8 cellular contexts compared by ENCODE assay signal in the genomic region with DNA sequence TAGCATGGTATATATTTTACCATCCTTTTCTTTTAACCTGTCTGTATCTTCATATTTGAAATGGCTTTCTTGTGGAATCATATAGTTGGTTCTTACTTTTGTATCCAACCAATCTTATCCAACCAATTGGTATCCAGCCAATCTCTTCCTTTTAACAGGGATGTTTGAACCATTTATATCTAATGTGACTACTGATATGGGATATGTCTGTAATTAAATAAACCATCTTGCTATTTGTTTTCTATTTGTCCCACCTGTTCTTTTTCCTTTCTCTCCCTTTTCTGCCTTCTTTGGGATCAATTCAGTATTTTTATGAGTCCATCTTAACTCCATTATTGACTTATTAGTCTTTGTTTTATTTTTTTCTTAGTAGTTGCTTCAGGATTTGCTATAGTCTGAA.
"Had no signal": no experiment of that assay in that cellular context is flagged by ENCODE, and none has a peak within 500 bp of the region (broad histone marks: within the 10 kb centered on the region; RNA-seq: fewer than 3 reads in every experiment).

No MANE protein-coding gene starts in this region.

- DNase-seq: GDM1, GF-D8 had no signal

- ATAC-seq: GM12878 had no signal

- H3K4me3 ChIP-seq: GM12878 had no signal

- FAIRE-seq: G401.6, GM12878, GM12891, GM12892, GM18507, GM19239 had no signal
